5 cellular contexts compared by ENCODE assay signal in the genomic region with DNA sequence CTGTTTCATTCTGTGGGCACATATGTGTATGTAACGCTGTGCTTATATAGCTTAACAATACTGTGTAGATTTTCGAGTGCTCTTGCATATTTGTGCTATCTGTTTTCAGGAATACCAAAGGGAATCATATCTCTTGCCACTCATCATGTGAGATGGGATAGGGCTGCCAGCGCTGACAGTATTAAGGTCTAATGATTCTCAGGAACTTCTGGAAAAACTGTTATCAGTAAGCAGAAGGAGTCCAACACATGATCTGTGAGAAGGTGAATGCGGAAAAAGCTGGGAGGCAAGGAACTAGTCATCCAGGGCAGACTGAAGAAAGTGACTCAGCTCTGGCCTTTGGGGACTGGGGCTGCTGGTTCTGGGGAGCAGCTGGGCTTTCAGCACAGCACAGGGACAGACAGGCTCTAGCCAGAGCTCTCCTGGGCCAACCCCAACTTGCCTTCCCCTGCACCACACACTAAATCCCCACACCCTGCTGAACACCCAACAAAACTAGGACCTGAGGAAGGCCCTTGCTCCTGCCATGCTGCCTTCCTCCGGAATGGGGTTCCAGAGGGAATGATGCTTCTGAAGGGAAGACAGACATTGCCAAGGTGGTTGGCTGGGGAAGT. TPM values are rescaled to one million over a fixed set of nuclear protein-coding genes. Genes with fewer than 3 reads are reported as not detected.
"Had no signal": no experiment of that assay in that cellular context is flagged by ENCODE, and none has a peak within 500 bp of the region (broad histone marks: within the 10 kb centered on the region; RNA-seq: fewer than 3 reads in every experiment).

No MANE protein-coding gene starts in this region.

RNA-seq across cellular contexts. Expression of a gene that starts 34.2 kb away (rescaled TPM):
- total RNA-seq: activated B cell treated with CpG ODN at 0.5 μM for 24 hours; activated CD4-positive, alpha-beta T cell treated with anti-CD3 and anti-CD28 coated beads, Interleukin-2, amount 10 ng/mL, durations not matched to agents 24 days and 14 days; activated CD8-positive, alpha-beta memory T cell treated with anti-CD3 and anti-CD28 coated beads, Interleukin-2, amount 10 ng/mL, durations not matched to agents 7 days and 5 days; activated T-helper 1 cell treated with anti-CD3 and anti-CD28 coated beads, Interleukin-12 subunit alpha, Interleukin-12 subunit beta, Interleukin-2, Interleukin-4 antibody, amounts not matched to agents 30 ng/mL and 10 ng/mL and 1 ng/mL, durations not matched to agents 14 hours and 24 hours and 36 hours had no signal

RNA-seq across cellular contexts. Expression of a gene that starts 34.4 kb away (rescaled TPM):
- total RNA-seq: activated B cell treated with CpG ODN at 0.5 μM for 24 hours; activated CD4-positive, alpha-beta T cell treated with anti-CD3 and anti-CD28 coated beads, Interleukin-2, amount 10 ng/mL, durations not matched to agents 24 days and 14 days; activated CD8-positive, alpha-beta memory T cell treated with anti-CD3 and anti-CD28 coated beads, Interleukin-2, amount 10 ng/mL, durations not matched to agents 7 days and 5 days; activated T-helper 1 cell treated with anti-CD3 and anti-CD28 coated beads, Interleukin-12 subunit alpha, Interleukin-12 subunit beta, Interleukin-2, Interleukin-4 antibody, amounts not matched to agents 30 ng/mL and 10 ng/mL and 1 ng/mL, durations not matched to agents 14 hours and 24 hours and 36 hours; T-cell had no signal

RNA-seq across cellular contexts. Expression of a gene that starts 49.9 kb away (rescaled TPM):
- total RNA-seq: activated CD4-positive, alpha-beta T cell treated with anti-CD3 and anti-CD28 coated beads, Interleukin-2, amount 10 ng/mL, durations not matched to agents 24 days and 14 days; activated CD8-positive, alpha-beta memory T cell treated with anti-CD3 and anti-CD28 coated beads, Interleukin-2, amount 10 ng/mL, durations not matched to agents 7 days and 5 days; activated T-helper 1 cell treated with anti-CD3 and anti-CD28 coated beads, Interleukin-12 subunit alpha, Interleukin-12 subunit beta, Interleukin-2, Interleukin-4 antibody, amounts not matched to agents 30 ng/mL and 10 ng/mL and 1 ng/mL, durations not matched to agents 14 hours and 24 hours and 36 hours had no signal
